15 cellular contexts compared by ENCODE assay signal in the genomic region with DNA sequence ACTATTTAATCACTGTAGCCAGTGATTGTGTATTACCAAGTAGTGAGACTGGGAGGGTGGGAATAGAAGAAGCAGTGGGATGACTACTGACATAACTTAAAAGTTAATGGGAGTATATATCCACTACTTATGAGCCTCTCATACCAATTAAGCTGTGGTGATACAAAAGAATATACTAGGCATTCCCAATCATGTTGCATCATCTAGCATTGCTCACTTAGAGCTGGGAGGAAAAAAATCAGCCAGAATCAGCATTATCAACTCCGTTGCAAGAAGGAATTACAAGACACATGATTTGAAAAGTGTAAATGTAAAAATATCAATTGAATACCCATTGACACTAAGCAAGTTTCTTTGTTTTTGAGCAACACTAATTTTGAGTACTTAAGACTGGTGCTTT. TPM values are rescaled to one million over a fixed set of nuclear protein-coding genes. Genes with fewer than 3 reads are reported as not detected.
DNase-seq lines count a peak whose midpoint lies in the region; ATAC-seq and TF ChIP-seq lines count a peak whose summit lies in the region.
"Had no signal": no experiment of that assay in that cellular context is flagged by ENCODE, and none has a peak within 500 bp of the region (broad histone marks: within the 10 kb centered on the region; RNA-seq: fewer than 3 reads in every experiment).

No MANE protein-coding gene starts in this region.

- no peak overlapping the region for H3K27ac Mint-ChIP-seq in activated T-cell treated with anti-CD3 and anti-CD28 coated beads, Interleukin-2, amount 50 U/mL, for 72 hours
- H3K27ac Mint-ChIP-seq in activated T-helper 17 cell treated with anti-CD3 and anti-CD28 coated beads, Interleukin-2, amount 50 U/mL, for 72 hours = no peak overlapping the region
- H3K27ac Mint-ChIP-seq: stimulated activated memory B cell treated with anti-CD40 and anti-IgM and Interleukin-4, amounts not matched to agents 10 μg/mL and 1 μg/mL and 100 μg/mL, for 72 hours had no signal

- peaks cover 36% of the 10 kb centered on the region for H3K27me3 Mint-ChIP-seq in activated T-cell treated with anti-CD3 and anti-CD28 coated beads, Interleukin-2, amount 50 U/mL, for 72 hours (ENCODE audit: low read depth)
- peaks cover 3% of the 10 kb centered on the region for H3K27me3 Mint-ChIP-seq in activated T-helper 17 cell treated with anti-CD3 and anti-CD28 coated beads, Interleukin-2, amount 50 U/mL, for 72 hours

- H3K4me1 ChIP-seq in iPS-20b (ENCODE audit: insufficient read depth, low read length) (peaks cover 18% of the 10 kb centered on the region; the same call in 1 of the 2 replicates), transverse colon (peaks cover 0 to 24% (median 17%) of the 10 kb centered on the region in 4 donors)

- no peak for ATAC-seq in activated T-cell treated with anti-CD3 and anti-CD28 coated beads, Interleukin-2, amount 50 U/mL, for 72 hours (replicated peaks in 1 of 2)
- ATAC-seq in activated T-helper 17 cell treated with anti-CD3 and anti-CD28 coated beads, Interleukin-2, amount 50 U/mL, for 72 hours (replicated peaks) = no peak

- WGBS in transverse colon (ENCODE audit: low coverage in 1 of 2), 2 donors = 81 to 86% methylated on average over 1 of the region's 1 CpG

- H3K36me3 Mint-ChIP-seq in activated T-cell treated with anti-CD3 and anti-CD28 coated beads, Interleukin-2, amount 50 U/mL, for 72 hours (ENCODE audit: insufficient read depth in 2 of 2) = peaks cover 0 to 2% of the 10 kb centered on the region in 2 donors
- no peaks in the 10 kb centered on the region for H3K36me3 Mint-ChIP-seq in activated T-helper 17 cell treated with anti-CD3 and anti-CD28 coated beads, Interleukin-2, amount 50 U/mL, for 72 hours (ENCODE audit: low read depth)
- H3K36me3 Mint-ChIP-seq: stimulated activated memory B cell treated with anti-CD40 and anti-IgM and Interleukin-4, amounts not matched to agents 10 μg/mL and 1 μg/mL and 100 μg/mL, for 72 hours had no signal

- TF ChIP-seq CTCF in transverse colon (IDR thresholded peaks at IDR 0.05) = no peak

- H3K9me3 Mint-ChIP-seq in activated T-cell treated with anti-CD3 and anti-CD28 coated beads, Interleukin-2, amount 50 U/mL, for 72 hours = no peaks in the 10 kb centered on the region
- no peaks in the 10 kb centered on the region for H3K9me3 Mint-ChIP-seq in activated T-helper 17 cell treated with anti-CD3 and anti-CD28 coated beads, Interleukin-2, amount 50 U/mL, for 72 hours
- H3K9me3 Mint-ChIP-seq: stimulated activated memory B cell treated with anti-CD40 and anti-IgM and Interleukin-4, amounts not matched to agents 10 μg/mL and 1 μg/mL and 100 μg/mL, for 72 hours had no signal

- H3K9me3 ChIP-seq in iPS-20b (ENCODE audit: insufficient read depth, low read depth, low read length) (no peaks in the 10 kb centered on the region), transverse colon (no peaks in the 10 kb centered on the region)
- H3K9me3 ChIP-seq: adrenal gland, esophagus muscularis mucosa, left lung, SK-N-SH had no signal

- no peak overlapping the region for H3K9ac ChIP-seq in iPS-20b (ENCODE audit: low read depth, low read length)
- H3K9ac ChIP-seq: SK-N-SH had no signal

- TF ChIP-seq EP300 in transverse colon (IDR thresholded peaks at IDR 0.05; ENCODE audit: low read depth) = no peak

- H3K27me3 ChIP-seq in iPS-20b (ENCODE audit: insufficient read depth, low read length) (peaks cover 35% of the 10 kb centered on the region), transverse colon (no peaks in the 10 kb centered on the region)
- H3K27me3 ChIP-seq: hepatocyte had no signal

- intact Hi-C loops in transverse colon (cut with DNase I; ENCODE audit: low total_unique reads) = no loop called here

- H3K4me3 Mint-ChIP-seq in activated T-cell treated with anti-CD3 and anti-CD28 coated beads, Interleukin-2, amount 50 U/mL, for 72 hours = peak overlapping the region; percentile 57 to 67
- H3K4me3 Mint-ChIP-seq in activated T-helper 17 cell treated with anti-CD3 and anti-CD28 coated beads, Interleukin-2, amount 50 U/mL, for 72 hours = peak overlapping the region; percentile 67

- in situ Hi-C loops in transverse colon (cut with MboI; ENCODE audit: low pct_ligation_motif_present in 1 of 4, low pct_unique_long_range_greater_than_20kb in 1 of 4, low sequenced_read_pairs in 3 of 4) = loop anchor here in 3 of 4 donors (10.0 to 25.0 kb wide), 3 partner anchors 88 to 213 kb away; no protein-coding TSS in a partner anchor

- DNase-seq in activated T-cell treated with anti-CD3 and anti-CD28 coated beads, Interleukin-2, amount 50 U/mL, for 72 hours = no peak
- no peak for DNase-seq in activated T-cell treated with anti-CD3 and anti-CD28 coated beads, Interleukin-2, amount 50 U/mL, for 1 hour
- DNase-seq in transverse colon = no peak
- no peak for DNase-seq in iPS-NIHi7 (ENCODE audit: extremely low spot score)
- no peak for DNase-seq in stimulated activated CD4-positive, alpha-beta T cell treated with anti-CD3 and anti-CD28 coated beads, Interleukin-2, amount 100 ng/mL, for 48 hours
- DNase-seq in NCI-H2227 (lab: John Stamatoyannopoulos, UW; ENCODE audit: unreplicated experiment) = no peak

- TF ChIP-seq POLR2A in transverse colon (IDR thresholded peaks at IDR 0.05) = no peak

- H3K36me3 ChIP-seq in iPS-20b (ENCODE audit: insufficient read depth, low read depth, low read length) (no peaks in the 10 kb centered on the region), transverse colon (no peaks in the 10 kb centered on the region)
- H3K36me3 ChIP-seq: adrenal gland, left lung had no signal

- peak overlapping the region; percentile 70; the same call in 1 of the 2 replicates for H3K4me3 ChIP-seq in iPS-20b (ENCODE audit: low read length)
- no peak overlapping the region for H3K4me3 ChIP-seq in transverse colon
- H3K4me3 ChIP-seq: hepatocyte had no signal

- no peak overlapping the region for H3K27ac ChIP-seq in iPS-20b (ENCODE audit: low read length)
- peak overlapping the region in 3 of 4 donors; percentile 86 to 88 (median 87) for H3K27ac ChIP-seq in transverse colon
- H3K27ac ChIP-seq: adrenal gland, coronary artery, hepatocyte, left lung had no signal

- H3K4me1 Mint-ChIP-seq in activated T-cell treated with anti-CD3 and anti-CD28 coated beads, Interleukin-2, amount 50 U/mL, for 72 hours (ENCODE audit: low read depth) = peaks cover 14% of the 10 kb centered on the region
- peaks cover 6% of the 10 kb centered on the region for H3K4me1 Mint-ChIP-seq in activated T-helper 17 cell treated with anti-CD3 and anti-CD28 coated beads, Interleukin-2, amount 50 U/mL, for 72 hours

RNA-seq across cellular contexts. Expression of a gene that starts 0.7 kb away (rescaled TPM):
- under 1 TPM in 1 of 2 donors, not detected in 1; 0.16 TPM for total RNA-seq in activated T-cell treated with anti-CD3 and anti-CD28 coated beads, Interleukin-2, amount 50 U/mL, for 72 hours
- not detected for total RNA-seq in activated T-helper 17 cell treated with anti-CD3 and anti-CD28 coated beads, Interleukin-2, amount 50 U/mL, for 72 hours
- total RNA-seq in transverse colon = 10 to 100 TPM in 1 of 4 donors, 1 to 10 TPM in 3; 2.4 to 11.2 (median 9.1) TPM

RNA-seq across cellular contexts. Expression of a gene that starts 8.5 kb away (rescaled TPM):
- 1 to 10 TPM; 5.5 to 7.7 TPM for total RNA-seq in activated T-cell treated with anti-CD3 and anti-CD28 coated beads, Interleukin-2, amount 50 U/mL, for 72 hours
- 1 to 10 TPM; 6.5 to 7.4 TPM for total RNA-seq in activated T-helper 17 cell treated with anti-CD3 and anti-CD28 coated beads, Interleukin-2, amount 50 U/mL, for 72 hours
- 10 to 100 TPM; 28.1 to 61.5 (median 42.1) TPM for total RNA-seq in transverse colon

RNA-seq across cellular contexts. Expression of a gene that starts 44.4 kb away (rescaled TPM):
- total RNA-seq in activated T-cell treated with anti-CD3 and anti-CD28 coated beads, Interleukin-2, amount 50 U/mL, for 72 hours = 10 to 100 TPM; 46.9 to 49.5 TPM
- 100 to 1,000 TPM in 1 of 2 donors, 10 to 100 TPM in 1; 75.6 to 154 TPM for total RNA-seq in activated T-helper 17 cell treated with anti-CD3 and anti-CD28 coated beads, Interleukin-2, amount 50 U/mL, for 72 hours
- total RNA-seq in transverse colon = 10 to 100 TPM; 18.3 to 51.4 (median 34.3) TPM

RNA-seq across cellular contexts. Expression of a gene that starts 45.4 kb away (rescaled TPM):
- total RNA-seq in activated T-cell treated with anti-CD3 and anti-CD28 coated beads, Interleukin-2, amount 50 U/mL, for 72 hours = 10 to 100 TPM; 30.4 to 31.3 TPM
- total RNA-seq in activated T-helper 17 cell treated with anti-CD3 and anti-CD28 coated beads, Interleukin-2, amount 50 U/mL, for 72 hours = 10 to 100 TPM; 29.7 to 88.5 TPM
- total RNA-seq in transverse colon = 10 to 100 TPM in 1 of 4 donors, 1 to 10 TPM in 3; 4.8 to 10.2 (median 5.6) TPM
